ENCODE assay signal across 1 cellular context in the genomic region with DNA sequence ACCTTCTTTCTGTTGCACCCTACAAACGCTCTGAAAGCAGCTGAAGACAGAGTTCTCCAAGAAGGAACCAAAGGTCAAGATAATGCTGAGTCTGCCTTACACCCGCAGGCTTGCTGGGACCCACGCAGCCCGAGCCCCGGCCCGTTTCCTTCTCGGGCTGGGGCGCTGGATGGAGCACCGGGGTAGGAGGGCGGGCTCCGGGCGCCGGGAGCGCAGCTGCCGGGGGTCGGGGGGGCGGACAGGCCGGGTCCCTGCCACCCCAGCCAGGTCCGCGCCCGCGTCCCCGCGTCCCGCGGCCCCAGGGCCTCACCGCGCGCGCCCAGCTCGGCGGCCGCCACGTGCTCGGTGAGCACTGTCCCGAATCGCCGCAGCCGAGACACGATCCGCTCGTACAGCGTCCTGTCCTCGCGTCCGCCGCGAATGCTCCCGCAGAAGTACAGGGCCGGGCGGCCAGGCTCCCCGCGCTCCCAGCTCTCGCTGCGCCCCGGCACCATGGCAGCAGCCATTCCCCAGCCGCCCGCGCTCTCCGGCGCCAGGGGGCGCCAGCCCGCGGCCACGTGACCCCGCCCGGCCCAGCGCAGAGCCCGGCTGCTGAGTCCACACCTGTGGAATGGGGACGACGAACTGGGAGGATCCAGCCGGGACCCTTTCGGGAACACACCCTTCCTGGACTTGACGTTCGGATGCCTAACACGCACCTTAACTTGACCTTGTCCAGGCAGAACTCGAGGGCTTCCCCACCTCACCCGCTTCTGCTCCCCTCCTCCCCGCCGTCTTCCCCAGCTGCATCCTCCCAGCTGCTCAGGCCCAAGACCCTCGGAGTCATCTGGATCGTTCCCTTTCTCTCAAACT.
A peak's percentile ranks its signal among the peaks of the same experiment; 100 is the strongest.
TF ChIP-seq lines count a peak whose summit lies in the region.

A gene with protein sequence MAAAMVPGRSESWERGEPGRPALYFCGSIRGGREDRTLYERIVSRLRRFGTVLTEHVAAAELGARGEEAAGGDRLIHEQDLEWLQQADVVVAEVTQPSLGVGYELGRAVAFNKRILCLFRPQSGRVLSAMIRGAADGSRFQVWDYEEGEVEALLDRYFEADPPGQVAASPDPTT (minus strand): TSS at position 531 of the 852 bp plus-strand sequence. CDS start 25 bp downstream, at position 506.

TF ChIP-seq in HepG2, 621 proteins besides CTCF, POLR2A, EP300 and RAD21 (continued from another document and continues in another):
- no peak for TF ChIP-seq GPN1 (CRISPR knock-in tag; IDR thresholded peaks at IDR 0.05; ENCODE audit: borderline replicate concordance)
- no peak for TF ChIP-seq EZH2 (conservative IDR thresholded peaks at IDR 0.05; ENCODE audit: low read depth, low read length)
- peak; percentile 81 for TF ChIP-seq ZNF121 (CRISPR knock-in tag; IDR thresholded peaks at IDR 0.05)
- TF ChIP-seq ZMYM3 (CRISPR knock-in tag; IDR thresholded peaks at IDR 0.05) = peak; percentile 44; the same call in 1 of the 2 replicates
- TF ChIP-seq ZNF335 (CRISPR knock-in tag; IDR thresholded peaks at IDR 0.05) = no peak
- TF ChIP-seq, protein P1, sequence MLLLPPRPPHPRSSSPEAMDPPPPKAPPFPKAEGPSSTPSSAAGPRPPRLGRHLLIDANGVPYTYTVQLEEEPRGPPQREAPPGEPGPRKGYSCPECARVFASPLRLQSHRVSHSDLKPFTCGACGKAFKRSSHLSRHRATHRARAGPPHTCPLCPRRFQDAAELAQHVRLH (CRISPR knock-in tag; IDR thresholded peaks at IDR 0.05; ENCODE audit: borderline replicate concordance, low read depth) = no peak; the same call in 1 of the 2 replicates
- no peak for TF ChIP-seq ELF4 (CRISPR knock-in tag; IDR thresholded peaks at IDR 0.05; ENCODE audit: borderline replicate concordance)
- TF ChIP-seq KMT2B (CRISPR knock-in tag; IDR thresholded peaks at IDR 0.05) = peak; percentile 66; the same call in 1 of the 2 replicates
- no peak for TF ChIP-seq JUNB (CRISPR knock-in tag; IDR thresholded peaks at IDR 0.05; ENCODE audit: borderline replicate concordance)
- TF ChIP-seq, protein P2, sequence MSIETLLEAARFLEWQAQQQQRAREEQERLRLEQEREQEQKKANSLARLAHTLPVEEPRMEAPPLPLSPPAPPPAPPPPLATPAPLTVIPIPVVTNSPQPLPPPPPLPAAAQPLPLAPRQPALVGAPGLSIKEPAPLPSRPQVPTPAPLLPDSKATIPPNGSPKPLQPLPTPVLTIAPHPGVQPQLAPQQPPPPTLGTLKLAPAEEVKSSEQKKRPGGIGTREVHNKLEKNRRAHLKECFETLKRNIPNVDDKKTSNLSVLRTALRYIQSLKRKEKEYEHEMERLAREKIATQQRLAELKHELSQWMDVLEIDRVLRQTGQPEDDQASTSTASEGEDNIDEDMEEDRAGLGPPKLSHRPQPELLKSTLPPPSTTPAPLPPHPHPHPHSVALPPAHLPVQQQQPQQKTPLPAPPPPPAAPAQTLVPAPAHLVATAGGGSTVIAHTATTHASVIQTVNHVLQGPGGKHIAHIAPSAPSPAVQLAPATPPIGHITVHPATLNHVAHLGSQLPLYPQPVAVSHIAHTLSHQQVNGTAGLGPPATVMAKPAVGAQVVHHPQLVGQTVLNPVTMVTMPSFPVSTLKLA (IDR thresholded peaks at IDR 0.05) = no peak
- TF ChIP-seq ZNF572 (CRISPR knock-in tag; IDR thresholded peaks at IDR 0.05) = no peak
- TF ChIP-seq, protein P3, sequence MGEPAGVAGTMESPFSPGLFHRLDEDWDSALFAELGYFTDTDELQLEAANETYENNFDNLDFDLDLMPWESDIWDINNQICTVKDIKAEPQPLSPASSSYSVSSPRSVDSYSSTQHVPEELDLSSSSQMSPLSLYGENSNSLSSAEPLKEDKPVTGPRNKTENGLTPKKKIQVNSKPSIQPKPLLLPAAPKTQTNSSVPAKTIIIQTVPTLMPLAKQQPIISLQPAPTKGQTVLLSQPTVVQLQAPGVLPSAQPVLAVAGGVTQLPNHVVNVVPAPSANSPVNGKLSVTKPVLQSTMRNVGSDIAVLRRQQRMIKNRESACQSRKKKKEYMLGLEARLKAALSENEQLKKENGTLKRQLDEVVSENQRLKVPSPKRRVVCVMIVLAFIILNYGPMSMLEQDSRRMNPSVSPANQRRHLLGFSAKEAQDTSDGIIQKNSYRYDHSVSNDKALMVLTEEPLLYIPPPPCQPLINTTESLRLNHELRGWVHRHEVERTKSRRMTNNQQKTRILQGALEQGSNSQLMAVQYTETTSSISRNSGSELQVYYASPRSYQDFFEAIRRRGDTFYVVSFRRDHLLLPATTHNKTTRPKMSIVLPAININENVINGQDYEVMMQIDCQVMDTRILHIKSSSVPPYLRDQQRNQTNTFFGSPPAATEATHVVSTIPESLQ (CRISPR knock-in tag; conservative IDR thresholded peaks at IDR 0.05) = 0 out of 2 replicates have a peak, but pooled peaks have one; percentile 78
- 0 out of 2 replicates have a peak, but pooled peaks have one; percentile 35 for TF ChIP-seq ZFAT (CRISPR knock-in tag; conservative IDR thresholded peaks at IDR 0.05)
- TF ChIP-seq ZNF577 (CRISPR knock-in tag; IDR thresholded peaks at IDR 0.05; ENCODE audit: borderline replicate concordance, low read depth) = no peak
- TF ChIP-seq, protein P4, sequence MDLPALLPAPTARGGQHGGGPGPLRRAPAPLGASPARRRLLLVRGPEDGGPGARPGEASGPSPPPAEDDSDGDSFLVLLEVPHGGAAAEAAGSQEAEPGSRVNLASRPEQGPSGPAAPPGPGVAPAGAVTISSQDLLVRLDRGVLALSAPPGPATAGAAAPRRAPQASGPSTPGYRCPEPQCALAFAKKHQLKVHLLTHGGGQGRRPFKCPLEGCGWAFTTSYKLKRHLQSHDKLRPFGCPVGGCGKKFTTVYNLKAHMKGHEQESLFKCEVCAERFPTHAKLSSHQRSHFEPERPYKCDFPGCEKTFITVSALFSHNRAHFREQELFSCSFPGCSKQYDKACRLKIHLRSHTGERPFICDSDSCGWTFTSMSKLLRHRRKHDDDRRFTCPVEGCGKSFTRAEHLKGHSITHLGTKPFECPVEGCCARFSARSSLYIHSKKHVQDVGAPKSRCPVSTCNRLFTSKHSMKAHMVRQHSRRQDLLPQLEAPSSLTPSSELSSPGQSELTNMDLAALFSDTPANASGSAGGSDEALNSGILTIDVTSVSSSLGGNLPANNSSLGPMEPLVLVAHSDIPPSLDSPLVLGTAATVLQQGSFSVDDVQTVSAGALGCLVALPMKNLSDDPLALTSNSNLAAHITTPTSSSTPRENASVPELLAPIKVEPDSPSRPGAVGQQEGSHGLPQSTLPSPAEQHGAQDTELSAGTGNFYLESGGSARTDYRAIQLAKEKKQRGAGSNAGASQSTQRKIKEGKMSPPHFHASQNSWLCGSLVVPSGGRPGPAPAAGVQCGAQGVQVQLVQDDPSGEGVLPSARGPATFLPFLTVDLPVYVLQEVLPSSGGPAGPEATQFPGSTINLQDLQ (CRISPR knock-in tag; IDR thresholded peaks at IDR 0.05) = peak; percentile 93; the same call in 1 of the 2 replicates
- TF ChIP-seq GTF2F1 (IDR thresholded peaks at IDR 0.05; ENCODE audit: low read length) = no peak
- TF ChIP-seq ZNF205 (CRISPR knock-in tag; IDR thresholded peaks at IDR 0.05) = peak; percentile 76
- TF ChIP-seq, protein P5, sequence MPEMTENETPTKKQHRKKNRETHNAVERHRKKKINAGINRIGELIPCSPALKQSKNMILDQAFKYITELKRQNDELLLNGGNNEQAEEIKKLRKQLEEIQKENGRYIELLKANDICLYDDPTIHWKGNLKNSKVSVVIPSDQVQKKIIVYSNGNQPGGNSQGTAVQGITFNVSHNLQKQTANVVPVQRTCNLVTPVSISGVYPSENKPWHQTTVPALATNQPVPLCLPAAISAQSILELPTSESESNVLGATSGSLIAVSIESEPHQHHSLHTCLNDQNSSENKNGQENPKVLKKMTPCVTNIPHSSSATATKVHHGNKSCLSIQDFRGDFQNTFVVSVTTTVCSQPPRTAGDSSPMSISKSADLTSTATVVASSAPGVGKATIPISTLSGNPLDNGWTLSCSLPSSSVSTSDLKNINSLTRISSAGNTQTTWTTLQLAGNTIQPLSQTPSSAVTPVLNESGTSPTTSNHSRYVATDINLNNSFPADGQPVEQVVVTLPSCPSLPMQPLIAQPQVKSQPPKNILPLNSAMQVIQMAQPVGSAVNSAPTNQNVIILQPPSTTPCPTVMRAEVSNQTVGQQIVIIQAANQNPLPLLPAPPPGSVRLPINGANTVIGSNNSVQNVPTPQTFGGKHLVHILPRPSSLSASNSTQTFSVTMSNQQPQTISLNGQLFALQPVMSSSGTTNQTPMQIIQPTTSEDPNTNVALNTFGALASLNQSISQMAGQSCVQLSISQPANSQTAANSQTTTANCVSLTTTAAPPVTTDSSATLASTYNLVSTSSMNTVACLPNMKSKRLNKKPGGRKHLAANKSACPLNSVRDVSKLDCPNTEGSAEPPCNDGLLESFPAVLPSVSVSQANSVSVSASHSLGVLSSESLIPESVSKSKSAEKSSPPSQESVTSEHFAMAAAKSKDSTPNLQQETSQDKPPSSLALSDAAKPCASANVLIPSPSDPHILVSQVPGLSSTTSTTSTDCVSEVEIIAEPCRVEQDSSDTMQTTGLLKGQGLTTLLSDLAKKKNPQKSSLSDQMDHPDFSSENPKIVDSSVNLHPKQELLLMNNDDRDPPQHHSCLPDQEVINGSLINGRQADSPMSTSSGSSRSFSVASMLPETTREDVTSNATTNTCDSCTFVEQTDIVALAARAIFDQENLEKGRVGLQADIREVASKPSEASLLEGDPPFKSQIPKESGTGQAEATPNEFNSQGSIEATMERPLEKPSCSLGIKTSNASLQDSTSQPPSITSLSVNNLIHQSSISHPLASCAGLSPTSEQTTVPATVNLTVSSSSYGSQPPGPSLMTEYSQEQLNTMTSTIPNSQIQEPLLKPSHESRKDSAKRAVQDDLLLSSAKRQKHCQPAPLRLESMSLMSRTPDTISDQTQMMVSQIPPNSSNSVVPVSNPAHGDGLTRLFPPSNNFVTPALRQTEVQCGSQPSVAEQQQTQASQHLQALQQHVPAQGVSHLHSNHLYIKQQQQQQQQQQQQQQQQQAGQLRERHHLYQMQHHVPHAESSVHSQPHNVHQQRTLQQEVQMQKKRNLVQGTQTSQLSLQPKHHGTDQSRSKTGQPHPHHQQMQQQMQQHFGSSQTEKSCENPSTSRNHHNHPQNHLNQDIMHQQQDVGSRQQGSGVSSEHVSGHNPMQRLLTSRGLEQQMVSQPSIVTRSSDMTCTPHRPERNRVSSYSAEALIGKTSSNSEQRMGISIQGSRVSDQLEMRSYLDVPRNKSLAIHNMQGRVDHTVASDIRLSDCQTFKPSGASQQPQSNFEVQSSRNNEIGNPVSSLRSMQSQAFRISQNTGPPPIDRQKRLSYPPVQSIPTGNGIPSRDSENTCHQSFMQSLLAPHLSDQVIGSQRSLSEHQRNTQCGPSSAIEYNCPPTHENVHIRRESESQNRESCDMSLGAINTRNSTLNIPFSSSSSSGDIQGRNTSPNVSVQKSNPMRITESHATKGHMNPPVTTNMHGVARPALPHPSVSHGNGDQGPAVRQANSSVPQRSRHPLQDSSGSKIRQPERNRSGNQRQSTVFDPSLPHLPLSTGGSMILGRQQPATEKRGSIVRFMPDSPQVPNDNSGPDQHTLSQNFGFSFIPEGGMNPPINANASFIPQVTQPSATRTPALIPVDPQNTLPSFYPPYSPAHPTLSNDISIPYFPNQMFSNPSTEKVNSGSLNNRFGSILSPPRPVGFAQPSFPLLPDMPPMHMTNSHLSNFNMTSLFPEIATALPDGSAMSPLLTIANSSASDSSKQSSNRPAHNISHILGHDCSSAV (CRISPR knock-in tag; IDR thresholded peaks at IDR 0.05; ENCODE audit: borderline replicate concordance) = no peak
- TF ChIP-seq, protein P6, sequence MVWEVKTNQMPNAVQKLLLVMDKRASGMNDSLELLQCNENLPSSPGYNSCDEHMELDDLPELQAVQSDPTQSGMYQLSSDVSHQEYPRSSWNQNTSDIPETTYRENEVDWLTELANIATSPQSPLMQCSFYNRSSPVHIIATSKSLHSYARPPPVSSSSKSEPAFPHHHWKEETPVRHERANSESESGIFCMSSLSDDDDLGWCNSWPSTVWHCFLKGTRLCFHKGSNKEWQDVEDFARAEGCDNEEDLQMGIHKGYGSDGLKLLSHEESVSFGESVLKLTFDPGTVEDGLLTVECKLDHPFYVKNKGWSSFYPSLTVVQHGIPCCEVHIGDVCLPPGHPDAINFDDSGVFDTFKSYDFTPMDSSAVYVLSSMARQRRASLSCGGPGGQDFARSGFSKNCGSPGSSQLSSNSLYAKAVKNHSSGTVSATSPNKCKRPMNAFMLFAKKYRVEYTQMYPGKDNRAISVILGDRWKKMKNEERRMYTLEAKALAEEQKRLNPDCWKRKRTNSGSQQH (CRISPR knock-in tag; IDR thresholded peaks at IDR 0.05; ENCODE audit: low read depth) = no peak
- no peak for TF ChIP-seq MAF1 (CRISPR knock-in tag; IDR thresholded peaks at IDR 0.05; ENCODE audit: borderline replicate concordance)
- no peak for TF ChIP-seq SNAI1 (CRISPR knock-in tag; IDR thresholded peaks at IDR 0.05; ENCODE audit: borderline replicate concordance)
- no peak; the same call in none of the 2 replicates for TF ChIP-seq NKX3-1 (CRISPR knock-in tag; IDR thresholded peaks at IDR 0.05)
- TF ChIP-seq, protein P7, sequence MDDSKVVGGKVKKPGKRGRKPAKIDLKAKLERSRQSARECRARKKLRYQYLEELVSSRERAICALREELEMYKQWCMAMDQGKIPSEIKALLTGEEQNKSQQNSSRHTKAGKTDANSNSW (CRISPR knock-in tag; IDR thresholded peaks at IDR 0.05; ENCODE audit: borderline replicate concordance) = peak; percentile 90; the same call in 1 of the 2 replicates
- TF ChIP-seq SALL1 (CRISPR knock-in tag; IDR thresholded peaks at IDR 0.05) = peak; percentile 93
- TF ChIP-seq MBNL3 (CRISPR knock-in tag; conservative IDR thresholded peaks at IDR 0.05) = no peak
- TF ChIP-seq, protein P8, sequence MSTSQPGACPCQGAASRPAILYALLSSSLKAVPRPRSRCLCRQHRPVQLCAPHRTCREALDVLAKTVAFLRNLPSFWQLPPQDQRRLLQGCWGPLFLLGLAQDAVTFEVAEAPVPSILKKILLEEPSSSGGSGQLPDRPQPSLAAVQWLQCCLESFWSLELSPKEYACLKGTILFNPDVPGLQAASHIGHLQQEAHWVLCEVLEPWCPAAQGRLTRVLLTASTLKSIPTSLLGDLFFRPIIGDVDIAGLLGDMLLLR (CRISPR knock-in tag; IDR thresholded peaks at IDR 0.05) = peak; percentile 76
- TF ChIP-seq GATAD2A (CRISPR knock-in tag; IDR thresholded peaks at IDR 0.05) = no peak
- TF ChIP-seq ZMYM2 (CRISPR knock-in tag; IDR thresholded peaks at IDR 0.05) = no peak; the same call in 1 of the 2 replicates
